In genomic region chr2:135984199-135985017, GRCh38 we compare ENCODE assay signal across 8 cellular contexts. TPM values are rescaled to one million over a fixed set of nuclear protein-coding genes. Genes with fewer than 3 reads are reported as not detected.
A peak's percentile ranks its signal among the peaks of the same experiment; 100 is the strongest.
DNase-seq lines count a peak whose midpoint lies in the region; ATAC-seq, FAIRE-seq and TF ChIP-seq lines count a peak whose summit lies in the region.

No MANE protein-coding gene starts in this region.

- POLR2A ChIA-PET in Caco-2 (lab: Charles Lee), result interaction anchor here (0.8 to 1.2 kb wide), 2 partner anchors 108 to 1167 kb away, joined by 3 to 4 read pairs; partner anchors contain the start of gene MCM6

- CTCF ChIA-PET in Caco-2 (lab: Charles Lee), result interaction anchor here (0.6 kb wide), 1 partner anchor 400 kb away, joined by 3 read pairs; no protein-coding TSS in a partner anchor

- 0 out of 2 replicates have a peak, but pooled peaks cover 6% of the 10 kb centered on the region for H3K4me1 ChIP-seq in Caco-2

- H3K27ac Mint-ChIP-seq in Caco-2 (ENCODE audit: unreplicated experiment), result peak overlapping the region; percentile 97
- H3K27ac Mint-ChIP-seq in brain, result peak overlapping the region; percentile 94 to 99 (median 98)
- H3K27ac Mint-ChIP-seq in mesothelial cell of epicardium, result peak overlapping the region; percentile 99

- DNase-seq in Caco-2 (no peak), HTR-8/SVneo (ENCODE audit: insufficient read length, low spot score) (peak; percentile 29), mesothelial cell of epicardium (ENCODE audit: low spot score in 2 of 2, unreplicated experiment in 2 of 2) (no peak), NCI-H1417 (lab: John Stamatoyannopoulos, UW) (no peak), iPS-NIHi7 (ENCODE audit: extremely low spot score) (no peak), HCEC 1CT (no peak)

- no TSS peak for BruUV-seq in Caco-2 (replicated peaks; lab: Mats Ljungman, UMichigan)

- no peak for FAIRE-seq in HTR-8/SVneo (lab: Jason Lieb, UNC)

- intact Hi-C loops in Caco-2 (cut with micrococcal nuclease; ENCODE audit: unreplicated experiment), result loop anchor here (5.0 kb wide), 1 partner anchor 133 kb away; the partner anchor contains the start of gene CXCR4

- H3K36me3 Mint-ChIP-seq in Caco-2 (ENCODE audit: insufficient read depth, unreplicated experiment) (peaks cover 45% of the 10 kb centered on the region), brain (peaks cover 30% of the 10 kb centered on the region), mesothelial cell of epicardium (peaks cover 14% of the 10 kb centered on the region)

- H3K4me3 Mint-ChIP-seq in Caco-2 (ENCODE audit: unreplicated experiment) (peak overlapping the region; percentile 97), brain (peak overlapping the region; percentile 90 to 94 (median 93)), mesothelial cell of epicardium (peak overlapping the region; percentile 95)

- H3K9me3 Mint-ChIP-seq in Caco-2 (ENCODE audit: unreplicated experiment) (no peaks in the 10 kb centered on the region), brain (peaks cover 0 to 3% (median 0%) of the 10 kb centered on the region in 5 experiments), mesothelial cell of epicardium (no peaks in the 10 kb centered on the region)

- TF ChIP-seq CTCF in Caco-2 (IDR thresholded peaks at IDR 0.05; ENCODE audit: insufficient read depth in 1 of 2, low read depth in 1 of 2, low read length in 1 of 2, severe bottlenecking in 1 of 2, unreplicated experiment in 1 of 2), result no peak
- no peak for TF ChIP-seq CTCF in brain (conservative IDR thresholded peaks at IDR 0.05)
- TF ChIP-seq CTCF in mesothelial cell of epicardium (IDR thresholded peaks at IDR 0.05; ENCODE audit: unreplicated experiment), result no peak

- no peaks in the 10 kb centered on the region for H3K9me3 ChIP-seq in Caco-2

- peak; percentile 36 for ATAC-seq in GM21381 (IDR thresholded peaks at IDR 0.05; ENCODE audit: unreplicated experiment)

- H3K4me3 ChIP-seq in Caco-2 (ENCODE audit: low read depth, low read length), result peak overlapping the region; percentile 84

- H3K27me3 Mint-ChIP-seq in Caco-2 (ENCODE audit: insufficient read depth, unreplicated experiment), result no peaks in the 10 kb centered on the region
- peaks cover 3% of the 10 kb centered on the region for H3K27me3 Mint-ChIP-seq in brain
- no peaks in the 10 kb centered on the region for H3K27me3 Mint-ChIP-seq in mesothelial cell of epicardium (ENCODE audit: low read depth)

- H3K27me3 ChIP-seq in Caco-2 (replicated peaks; ENCODE audit: control insufficient read depth, insufficient read depth, low read length), result no peaks in the 10 kb centered on the region

- H3K4me1 Mint-ChIP-seq in Caco-2 (ENCODE audit: low read depth, unreplicated experiment) (no peaks in the 10 kb centered on the region), brain (peaks cover 60% of the 10 kb centered on the region), mesothelial cell of epicardium (peaks cover 22% of the 10 kb centered on the region)

- peaks cover 3% of the 10 kb centered on the region; the same call in 1 of the 2 replicates for H3K36me3 ChIP-seq in Caco-2 (ENCODE audit: control insufficient read depth, insufficient read depth, low read length)

RNA-seq across cellular contexts. Expression of gene DARS1, which starts 1.0 kb away (rescaled TPM):
- total RNA-seq in Caco-2 (2022), result 90.9 and 94.9 TPM in 2 replicates
- 51.3 TPM for polyA plus RNA-seq in brain (ENCODE audit: insufficient read depth, low read depth, low replicate concordance)
- total RNA-seq in mesothelial cell of epicardium, result 81.8 to 85.7 TPM (median 82.6 TPM) in 3 replicates
